In the genomic region with DNA sequence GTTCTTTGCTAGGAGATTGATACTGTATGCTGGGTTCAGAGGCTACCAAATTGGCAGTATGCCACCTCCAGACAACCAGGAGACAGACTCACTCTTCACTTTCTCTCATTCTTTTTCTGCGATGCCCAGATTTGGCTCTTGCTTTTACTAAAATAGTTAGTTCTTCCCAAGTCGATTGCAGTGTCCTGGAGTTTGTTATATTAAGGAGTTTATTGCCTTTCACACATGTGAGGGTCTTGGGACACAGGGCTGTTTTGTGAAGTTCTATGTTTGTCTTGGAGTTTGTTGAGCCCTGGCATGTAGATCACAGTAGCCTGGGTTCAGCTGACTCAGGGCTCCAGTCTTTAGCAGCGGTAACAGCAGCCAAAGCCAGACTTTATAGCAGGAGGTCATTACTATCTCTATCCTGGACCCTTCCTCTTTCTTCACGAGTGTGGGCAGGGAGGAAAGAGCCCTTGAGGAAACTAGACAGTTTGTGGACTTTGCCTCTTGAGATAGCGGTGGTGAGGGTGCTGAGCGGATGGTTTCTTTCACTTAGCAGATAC, we compare ENCODE assay signal across 2 cellular contexts.
TF ChIP-seq lines count a peak whose summit lies in the region.

No MANE protein-coding gene starts in this region.

TF ChIP-seq in H1, 55 proteins besides CTCF, POLR2A, EP300 and RAD21:
- TF ChIP-seq CBX5 (IDR thresholded peaks at IDR 0.05; ENCODE audit: low read depth, low read length): no peak
- no peak for TF ChIP-seq SIRT6 (IDR thresholded peaks at IDR 0.05; ENCODE audit: low read length)
- TF ChIP-seq EGR1 (IDR thresholded peaks at IDR 0.05; ENCODE audit: borderline replicate concordance, low read depth, low read length): no peak
- no peak for TF ChIP-seq RXRA (IDR thresholded peaks at IDR 0.05; ENCODE audit: insufficient read depth, low read depth, low read length)
- no peak for TF ChIP-seq SIN3A (conservative IDR thresholded peaks at IDR 0.05 in 1 of 2, IDR thresholded peaks at IDR 0.05 in 1 of 2; ENCODE audit: low read depth in 1 of 2, low read length in 2 of 2)
- TF ChIP-seq, protein P1, sequence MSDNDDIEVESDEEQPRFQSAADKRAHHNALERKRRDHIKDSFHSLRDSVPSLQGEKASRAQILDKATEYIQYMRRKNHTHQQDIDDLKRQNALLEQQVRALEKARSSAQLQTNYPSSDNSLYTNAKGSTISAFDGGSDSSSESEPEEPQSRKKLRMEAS (IDR thresholded peaks at IDR 0.05): no peak
- TF ChIP-seq GTF2F1 (IDR thresholded peaks at IDR 0.05; ENCODE audit: borderline replicate concordance, low read depth, low read length): no peak
- TF ChIP-seq POLR2AphosphoS5 (IDR thresholded peaks at IDR 0.05; ENCODE audit: low read depth, low read length): no peak
- TF ChIP-seq YY1 (IDR thresholded peaks at IDR 0.05; ENCODE audit: low read depth, low read length): no peak
- TF ChIP-seq KDM1A (IDR thresholded peaks at IDR 0.05; ENCODE audit: borderline replicate concordance, low read length): no peak
- TF ChIP-seq RNF2 (IDR thresholded peaks at IDR 0.05; ENCODE audit: borderline replicate concordance, low read depth, low read length, missing control alignments, poor library complexity, severe bottlenecking): no peak
- TF ChIP-seq, protein P2, sequence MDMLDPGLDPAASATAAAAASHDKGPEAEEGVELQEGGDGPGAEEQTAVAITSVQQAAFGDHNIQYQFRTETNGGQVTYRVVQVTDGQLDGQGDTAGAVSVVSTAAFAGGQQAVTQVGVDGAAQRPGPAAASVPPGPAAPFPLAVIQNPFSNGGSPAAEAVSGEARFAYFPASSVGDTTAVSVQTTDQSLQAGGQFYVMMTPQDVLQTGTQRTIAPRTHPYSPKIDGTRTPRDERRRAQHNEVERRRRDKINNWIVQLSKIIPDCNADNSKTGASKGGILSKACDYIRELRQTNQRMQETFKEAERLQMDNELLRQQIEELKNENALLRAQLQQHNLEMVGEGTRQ (IDR thresholded peaks at IDR 0.05; ENCODE audit: low read length): no peak

TF ChIP-seq in neural cell, 6 proteins besides CTCF, POLR2A, EP300 and RAD21:
- TF ChIP-seq POLR2AphosphoS5 (IDR thresholded peaks at IDR 0.05): no peak
- no peak for TF ChIP-seq MXI1 (conservative IDR thresholded peaks at IDR 0.05; ENCODE audit: poor library complexity, severe bottlenecking)
- TF ChIP-seq TAF1 (IDR thresholded peaks at IDR 0.05; ENCODE audit: low read depth): no peak
- TF ChIP-seq, protein P3, sequence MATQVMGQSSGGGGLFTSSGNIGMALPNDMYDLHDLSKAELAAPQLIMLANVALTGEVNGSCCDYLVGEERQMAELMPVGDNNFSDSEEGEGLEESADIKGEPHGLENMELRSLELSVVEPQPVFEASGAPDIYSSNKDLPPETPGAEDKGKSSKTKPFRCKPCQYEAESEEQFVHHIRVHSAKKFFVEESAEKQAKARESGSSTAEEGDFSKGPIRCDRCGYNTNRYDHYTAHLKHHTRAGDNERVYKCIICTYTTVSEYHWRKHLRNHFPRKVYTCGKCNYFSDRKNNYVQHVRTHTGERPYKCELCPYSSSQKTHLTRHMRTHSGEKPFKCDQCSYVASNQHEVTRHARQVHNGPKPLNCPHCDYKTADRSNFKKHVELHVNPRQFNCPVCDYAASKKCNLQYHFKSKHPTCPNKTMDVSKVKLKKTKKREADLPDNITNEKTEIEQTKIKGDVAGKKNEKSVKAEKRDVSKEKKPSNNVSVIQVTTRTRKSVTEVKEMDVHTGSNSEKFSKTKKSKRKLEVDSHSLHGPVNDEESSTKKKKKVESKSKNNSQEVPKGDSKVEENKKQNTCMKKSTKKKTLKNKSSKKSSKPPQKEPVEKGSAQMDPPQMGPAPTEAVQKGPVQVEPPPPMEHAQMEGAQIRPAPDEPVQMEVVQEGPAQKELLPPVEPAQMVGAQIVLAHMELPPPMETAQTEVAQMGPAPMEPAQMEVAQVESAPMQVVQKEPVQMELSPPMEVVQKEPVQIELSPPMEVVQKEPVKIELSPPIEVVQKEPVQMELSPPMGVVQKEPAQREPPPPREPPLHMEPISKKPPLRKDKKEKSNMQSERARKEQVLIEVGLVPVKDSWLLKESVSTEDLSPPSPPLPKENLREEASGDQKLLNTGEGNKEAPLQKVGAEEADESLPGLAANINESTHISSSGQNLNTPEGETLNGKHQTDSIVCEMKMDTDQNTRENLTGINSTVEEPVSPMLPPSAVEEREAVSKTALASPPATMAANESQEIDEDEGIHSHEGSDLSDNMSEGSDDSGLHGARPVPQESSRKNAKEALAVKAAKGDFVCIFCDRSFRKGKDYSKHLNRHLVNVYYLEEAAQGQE (IDR thresholded peaks at IDR 0.05; ENCODE audit: borderline replicate concordance): no peak
- TF ChIP-seq EZH2 (IDR thresholded peaks at IDR 0.05; ENCODE audit: borderline replicate concordance, insufficient read depth, low read length, poor library complexity, severe bottlenecking): no peak
- TF ChIP-seq SMC3 (conservative IDR thresholded peaks at IDR 0.05; ENCODE audit: poor library complexity): no peak
